In the genomic region with DNA sequence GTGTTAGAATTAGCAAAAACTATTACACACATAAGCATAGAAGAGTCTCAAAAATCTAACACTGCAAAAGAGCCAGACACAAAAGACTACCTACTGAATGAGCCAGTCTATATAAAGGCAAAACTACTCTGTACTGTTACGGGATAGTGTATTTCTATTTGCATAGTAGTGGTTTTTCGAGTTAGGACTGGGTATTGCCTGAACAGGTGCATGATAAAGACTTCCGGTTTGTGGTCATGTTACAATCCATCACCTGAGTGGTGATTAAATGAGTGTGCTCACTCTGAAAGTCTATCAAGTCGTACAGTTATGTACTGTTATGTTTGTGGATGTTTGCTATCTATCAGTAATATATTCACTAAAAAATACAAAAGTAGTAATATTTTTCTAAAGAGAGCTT, we compare ENCODE assay signal across 14 cellular contexts.
A peak's percentile ranks its signal among the peaks of the same experiment; 100 is the strongest.
DNase-seq lines count a peak whose midpoint lies in the region; ATAC-seq, FAIRE-seq and TF ChIP-seq lines count a peak whose summit lies in the region.
"Had no signal": no experiment of that assay in that cellular context is flagged by ENCODE, and none has a peak within 500 bp of the region (broad histone marks: within the 10 kb centered on the region; RNA-seq: fewer than 3 reads in every experiment).

No MANE protein-coding gene starts in this region.

- no peaks in the 10 kb centered on the region for H3K36me3 ChIP-seq in bronchial epithelial cell (ENCODE audit: control insufficient read depth, insufficient read depth, low read length)

- peak; percentile 72 for ATAC-seq in GM18499 (IDR thresholded peaks at IDR 0.05; ENCODE audit: insufficient read depth, unreplicated experiment)
- peak; percentile 54 for ATAC-seq in GM19395 (IDR thresholded peaks at IDR 0.05; ENCODE audit: unreplicated experiment)

- no peak overlapping the region for H3K4me3 ChIP-seq in bronchial epithelial cell (ENCODE audit: low read depth, low read length)
- H3K4me3 ChIP-seq: PC-9 had no signal

- peaks cover 20% of the 10 kb centered on the region for H3K36me3 Mint-ChIP-seq in chondrocyte (ENCODE audit: low read depth)

- no peaks in the 10 kb centered on the region for H3K27me3 ChIP-seq in bronchial epithelial cell (ENCODE audit: control insufficient read depth, insufficient read depth, low read length)

- DNase-seq in NCI-H2107 treated with DMSO at 0.1 percent for 48 hours (lab: John Stamatoyannopoulos, UW; ENCODE audit: unreplicated experiment) = peak; percentile 79
- peak; percentile 53 for DNase-seq in bronchial epithelial cell (ENCODE audit: low read depth)
- DNase-seq in chondrocyte (ENCODE audit: low spot score) = no peak
- DNase-seq in NCI-H1092 (lab: John Stamatoyannopoulos, UW) = no peak
- DNase-seq in NCI-H446 treated with DMSO at 0.1 percent for 48 hours (lab: John Stamatoyannopoulos, UW) = no peak
- DNase-seq: GOT3, KG1, NCI-H1048, NCI-H1694, NCI-H69, PC-9, SW 1271 had no signal

- H3K27me3 Mint-ChIP-seq in chondrocyte (ENCODE audit: low read depth) = no peaks in the 10 kb centered on the region

- H3K4me3 Mint-ChIP-seq in chondrocyte (ENCODE audit: unreplicated experiment) = no peak overlapping the region

- TF ChIP-seq CTCF in bronchial epithelial cell (IDR thresholded peaks at IDR 0.05; ENCODE audit: insufficient read depth, low read length, severe bottlenecking) (no peak), chondrocyte (IDR thresholded peaks at IDR 0.05) (no peak)

- no peak for FAIRE-seq in bronchial epithelial cell (lab: Jason Lieb, UNC)

- H3K27ac Mint-ChIP-seq in chondrocyte (ENCODE audit: unreplicated experiment) = no peak overlapping the region

- H3K9me3 Mint-ChIP-seq in chondrocyte (ENCODE audit: low read depth) = peaks cover 35% of the 10 kb centered on the region

- H3K4me1 Mint-ChIP-seq in chondrocyte (ENCODE audit: low read depth) = no peaks in the 10 kb centered on the region

Comparison
In these comparisons a context has a peak if more than half of its experiments do, and no peak if none do; other contexts are left out.
1. DNase-seq: peak in NCI-H2107 treated with DMSO at 0.1 percent for 48 hours (single experiment) and bronchial epithelial cell (single experiment); none in chondrocyte (single experiment), NCI-H1092 (single experiment) and NCI-H446 treated with DMSO at 0.1 percent for 48 hours (single experiment).